Comparison of ENCODE assay signal across 12 cellular contexts in the genomic region with DNA sequence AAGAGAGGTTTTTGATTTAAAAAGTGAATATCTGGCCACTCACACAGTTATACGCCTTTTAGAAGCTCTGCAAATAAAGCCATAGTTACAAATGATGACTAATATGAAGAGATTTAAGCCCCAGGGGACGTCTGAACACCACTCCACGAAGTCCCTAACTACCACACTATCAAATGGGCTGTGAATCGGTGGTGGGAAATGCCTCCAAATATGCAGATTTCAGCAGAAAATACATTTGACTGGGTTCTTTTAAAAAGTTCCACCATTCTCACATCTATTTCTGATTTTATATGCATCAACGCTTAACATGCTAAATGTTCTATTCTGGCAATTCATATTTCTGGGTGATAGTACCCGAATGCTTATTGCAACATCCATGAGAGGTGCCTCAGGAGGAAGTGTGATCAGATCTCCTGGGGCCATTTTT. TPM values are rescaled to one million over a fixed set of nuclear protein-coding genes. Genes with fewer than 3 reads are reported as not detected.
A peak's percentile ranks its signal among the peaks of the same experiment; 100 is the strongest.
DNase-seq lines count a peak whose midpoint lies in the region; ATAC-seq, FAIRE-seq and TF ChIP-seq lines count a peak whose summit lies in the region.
"Had no signal": no experiment of that assay in that cellular context is flagged by ENCODE, and none has a peak within 500 bp of the region (broad histone marks: within the 10 kb centered on the region; RNA-seq: fewer than 3 reads in every experiment).

No MANE protein-coding gene starts in this region.

- no peak for TF ChIP-seq EP300 in stomach (IDR thresholded peaks at IDR 0.05)

- no peaks in the 10 kb centered on the region for H3K36me3 ChIP-seq in A673 (ENCODE audit: insufficient read depth, low read length, poor library complexity, severe bottlenecking)
- peaks cover 0 to 7% (median 6%) of the 10 kb centered on the region in 4 donors for H3K36me3 ChIP-seq in stomach

- peak; percentile 97 for FAIRE-seq in GM19239 (lab: Jason Lieb, UNC)
- FAIRE-seq: frontal cortex had no signal

- no peak overlapping the region for H3K4me3 Mint-ChIP-seq in activated CD8-positive, alpha-beta T cell treated with anti-CD3 and anti-CD28 coated beads, Interleukin-2, amount 10 ng/mL, durations not matched to agents 7 days and 5 days

- no peaks in the 10 kb centered on the region for H3K4me1 Mint-ChIP-seq in activated CD8-positive, alpha-beta T cell treated with anti-CD3 and anti-CD28 coated beads, Interleukin-2, amount 10 ng/mL, durations not matched to agents 7 days and 5 days (ENCODE audit: low read depth)

- intact Hi-C loops in A673 (cut with micrococcal nuclease; ENCODE audit: unreplicated experiment), result no loop called here
- intact Hi-C loops in stomach (cut with DNase I; ENCODE audit: low total_unique reads), result no loop called here

- POLR2A ChIA-PET in A673 (lab: Charles Lee; ENCODE audit: low non-redundant PET), result no interaction called here
- POLR2A ChIA-PET in activated CD8-positive, alpha-beta T cell treated with anti-CD3 and anti-CD28 coated beads, Interleukin-2, amount 10 ng/mL, durations not matched to agents 7 days and 5 days (lab: Charles Lee), result no interaction called here

- no peaks in the 10 kb centered on the region for H3K27me3 ChIP-seq in A673 (replicated peaks; ENCODE audit: insufficient read depth, low read depth, low read length, poor library complexity)
- no peaks in the 10 kb centered on the region for H3K27me3 ChIP-seq in stomach
- H3K27me3 ChIP-seq: tibial nerve had no signal

- no peak overlapping the region for H3K27ac ChIP-seq in A673 (ENCODE audit: low read depth, low read length, poor library complexity, severe bottlenecking)
- H3K27ac ChIP-seq in stomach, result no peak overlapping the region
- H3K27ac ChIP-seq: KMS-11, tibial nerve had no signal

- H3K4me3 ChIP-seq in A673 (ENCODE audit: low read depth, low read length, poor library complexity, severe bottlenecking) (no peak overlapping the region), stomach (no peak overlapping the region)
- H3K4me3 ChIP-seq: tibial nerve had no signal

- H3K4me1 ChIP-seq in A673 (ENCODE audit: insufficient read depth, low read length, poor library complexity, severe bottlenecking), result peaks cover 4% of the 10 kb centered on the region
- no peaks in the 10 kb centered on the region for H3K4me1 ChIP-seq in stomach

- H3K27ac Mint-ChIP-seq in activated CD8-positive, alpha-beta T cell treated with anti-CD3 and anti-CD28 coated beads, Interleukin-2, amount 10 ng/mL, durations not matched to agents 7 days and 5 days, result no peak overlapping the region

- peaks cover 2% of the 10 kb centered on the region for H3K27me3 Mint-ChIP-seq in activated CD8-positive, alpha-beta T cell treated with anti-CD3 and anti-CD28 coated beads, Interleukin-2, amount 10 ng/mL, durations not matched to agents 7 days and 5 days (ENCODE audit: low read depth)

- 77 to 83% (median 79%) methylated on average over 6 of the region's 6 CpGs for WGBS in stomach, 5 donors

- no peaks in the 10 kb centered on the region for H3K9me3 Mint-ChIP-seq in activated CD8-positive, alpha-beta T cell treated with anti-CD3 and anti-CD28 coated beads, Interleukin-2, amount 10 ng/mL, durations not matched to agents 7 days and 5 days (ENCODE audit: insufficient read depth)

- BruUV-seq in A673 (replicated peaks; lab: Mats Ljungman, UMichigan), result no TSS peak

- TF ChIP-seq CTCF in A673 (conservative IDR thresholded peaks at IDR 0.05; ENCODE audit: low read depth, low read length) (no peak), stomach (IDR thresholded peaks at IDR 0.05) (no peak)

- TF ChIP-seq POLR2A in stomach (IDR thresholded peaks at IDR 0.05), result no peak

- DNase-seq in A673 (ENCODE audit: low spot score) (peak; percentile 64), GM19239 (ENCODE audit: insufficient read length, low spot score) (no peak), MV-4-11 (lab: John Stamatoyannopoulos, UW) (peak; percentile 23), stomach (no peak), RPMI8226 (no peak), NCI-H2171 (lab: John Stamatoyannopoulos, UW) (no peak)
- no peak for DNase-seq in activated CD8-positive, alpha-beta T cell treated with anti-CD3 and anti-CD28 coated beads, Interleukin-2, amount 10 ng/mL, durations not matched to agents 7 days and 5 days
- DNase-seq: activated CD4-positive, alpha-beta T cell treated with anti-CD3 and anti-CD28 coated beads, Interleukin-2, amount 50 U/mL, for 1 hour had no signal

- no peaks in the 10 kb centered on the region for H3K36me3 Mint-ChIP-seq in activated CD8-positive, alpha-beta T cell treated with anti-CD3 and anti-CD28 coated beads, Interleukin-2, amount 10 ng/mL, durations not matched to agents 7 days and 5 days (ENCODE audit: low read depth)

- ATAC-seq in HG02870 (IDR thresholded peaks at IDR 0.05; ENCODE audit: unreplicated experiment), result peak; percentile 56
- no peak for ATAC-seq in activated CD8-positive, alpha-beta T cell treated with anti-CD3 and anti-CD28 coated beads, Interleukin-2, amount 10 ng/mL, durations not matched to agents 7 days and 5 days

- CTCF ChIA-PET in A673 (lab: Charles Lee), result interaction anchor here (0.6 kb wide), 1 partner anchor 10 kb away, joined by 3 read pairs; no protein-coding TSS in a partner anchor
- CTCF ChIA-PET in activated CD8-positive, alpha-beta T cell treated with anti-CD3 and anti-CD28 coated beads, Interleukin-2, amount 10 ng/mL, durations not matched to agents 7 days and 5 days (lab: Charles Lee), result no interaction called here

- no peaks in the 10 kb centered on the region for H3K9me3 ChIP-seq in A673 (ENCODE audit: low read depth, low read length, poor library complexity, severe bottlenecking)
- no peaks in the 10 kb centered on the region for H3K9me3 ChIP-seq in stomach
- H3K9me3 ChIP-seq: tibial nerve had no signal

RNA-seq across cellular contexts. Expression of a gene that starts 22.5 kb away (rescaled TPM):
- total RNA-seq in A673 (2021) (0.32 and 1.3 TPM in 2 replicates), stomach (1 to 10 TPM in 2 of 5 donors, not detected in 3; 2.4 to 9.9 TPM)
- 1 to 10 TPM; 1.4 to 3.5 (median 2.3) TPM for polyA plus RNA-seq in stomach
- total RNA-seq in activated CD8-positive, alpha-beta T cell treated with anti-CD3 and anti-CD28 coated beads, Interleukin-2, amount 10 ng/mL, durations not matched to agents 7 days and 5 days, result under 1 TPM; 0.47 to 0.55 TPM

RNA-seq across cellular contexts. Expression of a gene that starts 35.2 kb away (rescaled TPM):
- 13.7 and 15.0 TPM in 2 replicates for total RNA-seq in A673 (2021)
- 10 to 100 TPM; 20.0 to 55.6 (median 36.8) TPM for total RNA-seq in stomach
- 1 to 10 TPM; 5.9 to 8.1 (median 6.3) TPM for polyA plus RNA-seq in stomach
- 10 to 100 TPM; 13.6 to 15.0 TPM for total RNA-seq in activated CD8-positive, alpha-beta T cell treated with anti-CD3 and anti-CD28 coated beads, Interleukin-2, amount 10 ng/mL, durations not matched to agents 7 days and 5 days

RNA-seq across cellular contexts. Expression of a gene that starts 46.1 kb away (rescaled TPM):
- 62.8 and 65.1 TPM in 2 replicates for total RNA-seq in A673 (2021)
- 100 to 1,000 TPM in 2 of 5 donors, 10 to 100 TPM in 2, 1 to 10 TPM in 1; 9.8 to 169 (median 54.3) TPM for total RNA-seq in stomach
- polyA plus RNA-seq in stomach, result 10 to 100 TPM; 12.8 to 16.5 (median 13.9) TPM
- total RNA-seq in activated CD8-positive, alpha-beta T cell treated with anti-CD3 and anti-CD28 coated beads, Interleukin-2, amount 10 ng/mL, durations not matched to agents 7 days and 5 days, result 10 to 100 TPM; 40.5 to 48.9 TPM

Comparison
In these comparisons a context has a peak if more than half of its experiments do, and no peak if none do; other contexts are left out.
1. DNase-seq: peak in A673 (single experiment) and MV-4-11 (single experiment); none in GM19239 (single experiment), stomach (single experiment), RPMI8226 (single experiment), activated CD8-positive, alpha-beta T cell treated with anti-CD3 and anti-CD28 coated beads, Interleukin-2, amount 10 ng/mL, durations not matched to agents 7 days and 5 days (single experiment) and NCI-H2171 (single experiment).